Comparison of ENCODE assay signal across 8 cellular contexts in genomic region chrX:16484338-16484737, GRCh38.
DNase-seq lines count a peak whose midpoint lies in the region; ATAC-seq and TF ChIP-seq lines count a peak whose summit lies in the region.

No MANE protein-coding gene starts in this region.

- no peaks in the 10 kb centered on the region for H3K27me3 ChIP-seq in esophagus squamous epithelium

- no peak for ATAC-seq in GM18502 (IDR thresholded peaks at IDR 0.05; ENCODE audit: poor library complexity, unreplicated experiment)
- ATAC-seq in GM18873 (IDR thresholded peaks at IDR 0.05; ENCODE audit: low FRiP score, unreplicated experiment): no peak

- TF ChIP-seq POLR2A in esophagus squamous epithelium (IDR thresholded peaks at IDR 0.05): no peak

- no peaks in the 10 kb centered on the region for H3K9me3 ChIP-seq in esophagus squamous epithelium

- H3K4me3 ChIP-seq in epithelial cell of esophagus (ENCODE audit: low read length): no peak overlapping the region
- H3K4me3 ChIP-seq in esophagus squamous epithelium: no peak overlapping the region

- TF ChIP-seq CTCF in epithelial cell of esophagus (IDR thresholded peaks at IDR 0.05; ENCODE audit: insufficient read depth, low read depth, low read length, missing control alignments): no peak
- TF ChIP-seq CTCF in esophagus squamous epithelium (IDR thresholded peaks at IDR 0.05): no peak

- H3K4me1 ChIP-seq in esophagus squamous epithelium: peaks cover 0 to 16% (median 0%) of the 10 kb centered on the region in 3 donors

- intact Hi-C loops in esophagus squamous epithelium (cut with DNase I): no loop called here

- H3K27ac ChIP-seq in esophagus squamous epithelium: peak overlapping the region in 1 of 4 donors; percentile 57

- H3K36me3 ChIP-seq in esophagus squamous epithelium: no peaks in the 10 kb centered on the region

- DNase-seq in HCEC 1CT (peak; percentile 95), SW 1271 (lab: John Stamatoyannopoulos, UW) (peak; percentile 27 to 51), epithelial cell of esophagus (ENCODE audit: low read depth) (peak; percentile 94), HT-29 (ENCODE audit: low spot score) (no peak), esophagus squamous epithelium (lab: John Stamatoyannopoulos, UW) (no peak)
- peak; percentile 33 for DNase-seq in stimulated activated CD4-positive, alpha-beta T cell treated with anti-CD3 and anti-CD28 coated beads, Interleukin-2, amount 100 ng/mL, for 4 hours (ENCODE audit: low read depth)

Comparison
In these comparisons a context has a peak if more than half of its experiments do, and no peak if none do; other contexts are left out.
1. DNase-seq: peak in HCEC 1CT (single experiment), SW 1271 (2 of 2), epithelial cell of esophagus (single experiment) and stimulated activated CD4-positive, alpha-beta T cell treated with anti-CD3 and anti-CD28 coated beads, Interleukin-2, amount 100 ng/mL, for 4 hours (single experiment); none in HT-29 (single experiment) and esophagus squamous epithelium (single experiment).